9 cellular contexts compared by ENCODE assay signal in the genomic region with DNA sequence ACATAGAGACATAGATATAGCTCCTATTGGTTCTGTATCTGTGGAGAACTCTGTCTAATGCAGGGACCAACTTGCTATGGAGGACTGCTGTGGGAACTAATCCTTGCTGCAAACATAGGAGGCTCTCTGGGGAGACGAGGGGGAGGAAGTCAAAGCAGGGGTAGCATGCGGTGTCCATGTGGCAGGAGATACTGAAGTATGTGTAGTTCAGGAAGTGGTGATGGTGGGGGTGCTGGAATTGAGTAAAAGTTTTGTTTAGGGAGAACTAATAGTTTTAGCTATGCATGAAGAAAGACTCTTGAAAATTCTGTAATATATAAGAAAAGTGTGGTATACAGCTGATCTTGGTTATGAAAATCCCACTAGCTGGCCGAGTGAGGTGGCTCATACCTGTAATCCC.
DNase-seq lines count a peak whose midpoint lies in the region; ATAC-seq and TF ChIP-seq lines count a peak whose summit lies in the region.
"Had no signal": no experiment of that assay in that cellular context is flagged by ENCODE, and none has a peak within 500 bp of the region (broad histone marks: within the 10 kb centered on the region; RNA-seq: fewer than 3 reads in every experiment).

No MANE protein-coding gene starts in this region.

- no peaks in the 10 kb centered on the region for H3K9me2 ChIP-seq in SK-N-SH

- peaks cover 78% of the 10 kb centered on the region for H3K4me1 Mint-ChIP-seq in activated B cell treated with CpG ODN at 0.5 μM for 24 hours
- peaks cover 40 to 88% (median 80%) of the 10 kb centered on the region in 4 donors for H3K4me1 Mint-ChIP-seq in naive thymus-derived CD8-positive, alpha-beta T cell

- no peak overlapping the region for H3K9ac ChIP-seq in SK-N-SH

- H3K27me3 ChIP-seq in SK-N-SH (ENCODE audit: insufficient read depth), result no peaks in the 10 kb centered on the region
- H3K27me3 ChIP-seq: ascending aorta had no signal

- 83% methylated on average over 3 of the region's 3 CpGs for WGBS in SK-N-SH (ENCODE audit: low lambda C conversion rate)

- TF ChIP-seq RAD21 in SK-N-SH (IDR thresholded peaks at IDR 0.05; ENCODE audit: low read length), result no peak

- H3K9me3 ChIP-seq in SK-N-SH, result no peaks in the 10 kb centered on the region
- H3K9me3 ChIP-seq: ascending aorta had no signal

- H3K79me2 ChIP-seq in SK-N-SH (ENCODE audit: insufficient read depth), result no peaks in the 10 kb centered on the region

- TF ChIP-seq CTCF in activated B cell treated with CpG ODN at 0.5 μM for 24 hours (IDR thresholded peaks at IDR 0.05), result no peak
- TF ChIP-seq CTCF in SK-N-SH (IDR thresholded peaks at IDR 0.05), result no peak

- no peak for DNase-seq in activated B cell treated with CpG ODN at 0.5 μM for 24 hours
- DNase-seq in naive thymus-derived CD8-positive, alpha-beta T cell, result peak in 2 of 10 donors; percentile 28 to 43
- no peak for DNase-seq in SW 1271 (lab: John Stamatoyannopoulos, UW)
- no peak for DNase-seq in iPS-NIHi7 (ENCODE audit: extremely low spot score)
- no peak for DNase-seq in effector CD4-positive, alpha-beta T cell
- no peak for DNase-seq in SK-N-SH

- intact Hi-C loops in activated B cell treated with CpG ODN at 0.5 μM for 24 hours (cut with micrococcal nuclease), result no loop called here

- peaks cover 4% of the 10 kb centered on the region for H3F3A ChIP-seq in SK-N-SH (replicated peaks; ENCODE audit: insufficient read depth)

- CTCF ChIA-PET in activated B cell treated with CpG ODN at 0.5 μM for 24 hours (lab: Charles Lee), result interaction anchor here (1.2 to 1.3 kb wide), 2 partner anchors 42 to 63 kb away, joined by 3 to 4 read pairs; no protein-coding TSS in a partner anchor
- CTCF ChIA-PET in SK-N-SH (lab: Yijun Ruan, JAX), result interaction anchor here (0.8 kb wide), 2 partner anchors 13 to 57 kb away, joined by 3 read pairs; no protein-coding TSS in a partner anchor

- H3K4me2 ChIP-seq in SK-N-SH, result no peak overlapping the region

- peaks cover 39% of the 10 kb centered on the region for H3K36me3 Mint-ChIP-seq in activated B cell treated with CpG ODN at 0.5 μM for 24 hours (ENCODE audit: low read depth)
- H3K36me3 Mint-ChIP-seq in naive thymus-derived CD8-positive, alpha-beta T cell, result peaks cover 0 to 24% (median 0%) of the 10 kb centered on the region in 3 donors

- TF ChIP-seq EP300 in SK-N-SH (IDR thresholded peaks at IDR 0.05; ENCODE audit: borderline replicate concordance in 1 of 2, low read depth in 1 of 2, low read length in 1 of 2), result no peak

- no peak overlapping the region for H2AFZ ChIP-seq in SK-N-SH (ENCODE audit: low read depth)

- H3K9me3 Mint-ChIP-seq in activated B cell treated with CpG ODN at 0.5 μM for 24 hours, result no peaks in the 10 kb centered on the region
- peaks cover 0 to 6% (median 0%) of the 10 kb centered on the region in 9 donors for H3K9me3 Mint-ChIP-seq in naive thymus-derived CD8-positive, alpha-beta T cell

- H3K36me3 ChIP-seq in SK-N-SH (replicated peaks in 1 of 2; ENCODE audit: control insufficient read depth in 1 of 2, insufficient read depth in 2 of 2, low read length in 1 of 2), result no peaks in the 10 kb centered on the region
- H3K36me3 ChIP-seq: ascending aorta had no signal

- H3K27ac ChIP-seq in SK-N-SH (ENCODE audit: low read depth in 2 of 2, low read length in 1 of 2), result peak overlapping the region in 1 of 2 experiments; percentile 94; a peak in 2 of 4 replicates
- H3K27ac ChIP-seq: ascending aorta had no signal

- H3K4me3 ChIP-seq in SK-N-SH (ENCODE audit: low read depth in 2 of 2, low read length in 1 of 2), result no peak overlapping the region; a peak in 1 of 4 replicates
- H3K4me3 ChIP-seq: ascending aorta had no signal

- H3K27ac Mint-ChIP-seq in activated B cell treated with CpG ODN at 0.5 μM for 24 hours, result peak overlapping the region; percentile 79
- peak overlapping the region; percentile 49 to 100 (median 92) for H3K27ac Mint-ChIP-seq in naive thymus-derived CD8-positive, alpha-beta T cell

- peak overlapping the region; percentile 42 for H3K4me3 Mint-ChIP-seq in activated B cell treated with CpG ODN at 0.5 μM for 24 hours
- peak overlapping the region; percentile 4 to 81 (median 66) for H3K4me3 Mint-ChIP-seq in naive thymus-derived CD8-positive, alpha-beta T cell

- POLR2A ChIA-PET in activated B cell treated with CpG ODN at 0.5 μM for 24 hours (lab: Charles Lee), result interaction anchor here (0.6 to 3.4 kb wide), 7 partner anchors 8 to 1688 kb away, joined by 3 to 10 read pairs (median 3); a partner anchor contains a TSS
- POLR2A ChIA-PET in naive thymus-derived CD8-positive, alpha-beta T cell (lab: Charles Lee), result interaction anchor here (0.5 to 4.3 kb wide), 13 partner anchors 8 to 1009 kb away, joined by 3 to 35 read pairs (median 5); no protein-coding TSS in a partner anchor
- POLR2A ChIA-PET in SK-N-SH (lab: Yijun Ruan, JAX), result no interaction called here

- ATAC-seq in GM18502 (IDR thresholded peaks at IDR 0.05; ENCODE audit: poor library complexity, unreplicated experiment) (peak; percentile 56), HG02885 (IDR thresholded peaks at IDR 0.05; ENCODE audit: poor library complexity, unreplicated experiment) (peak; percentile 55), activated B cell treated with CpG ODN at 0.5 μM for 24 hours (ENCODE audit: low read depth) (peak; percentile 53)
- ATAC-seq in naive thymus-derived CD8-positive, alpha-beta T cell, result peak; percentile 61 to 86

- peaks cover 7 to 35% of the 10 kb centered on the region in 2 experiments; a peak in 2 of 4 replicates for H3K4me1 ChIP-seq in SK-N-SH (ENCODE audit: control insufficient read depth in 1 of 2, insufficient read depth in 2 of 2, low read depth in 1 of 2, low read length in 1 of 2)

- H4K20me1 ChIP-seq in SK-N-SH (ENCODE audit: insufficient read depth), result no peaks in the 10 kb centered on the region

- H3K27me3 Mint-ChIP-seq in activated B cell treated with CpG ODN at 0.5 μM for 24 hours, result no peaks in the 10 kb centered on the region
- no peaks in the 10 kb centered on the region for H3K27me3 Mint-ChIP-seq in naive thymus-derived CD8-positive, alpha-beta T cell

TF ChIP-seq in SK-N-SH, 30 proteins besides CTCF, POLR2A, EP300 and RAD21:
- TF ChIP-seq, protein P1, sequence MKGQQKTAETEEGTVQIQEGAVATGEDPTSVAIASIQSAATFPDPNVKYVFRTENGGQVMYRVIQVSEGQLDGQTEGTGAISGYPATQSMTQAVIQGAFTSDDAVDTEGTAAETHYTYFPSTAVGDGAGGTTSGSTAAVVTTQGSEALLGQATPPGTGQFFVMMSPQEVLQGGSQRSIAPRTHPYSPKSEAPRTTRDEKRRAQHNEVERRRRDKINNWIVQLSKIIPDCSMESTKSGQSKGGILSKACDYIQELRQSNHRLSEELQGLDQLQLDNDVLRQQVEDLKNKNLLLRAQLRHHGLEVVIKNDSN (IDR thresholded peaks at IDR 0.05; ENCODE audit: borderline replicate concordance, low read depth), result no peak
- TF ChIP-seq EZH2phosphoT487 (IDR thresholded peaks at IDR 0.05; ENCODE audit: borderline replicate concordance, low read depth) (no peak), FOXJ3 (CRISPR knock-in tag; IDR thresholded peaks at IDR 0.05) (no peak), NFIC (IDR thresholded peaks at IDR 0.05; ENCODE audit: borderline replicate concordance) (no peak), TEAD4 (IDR thresholded peaks at IDR 0.05; ENCODE audit: borderline replicate concordance, insufficient read depth) (no peak), YY1 (IDR thresholded peaks at IDR 0.05; ENCODE audit: low read depth) (no peak), SMC3 (IDR thresholded peaks at IDR 0.05; ENCODE audit: low read depth, low read length) (no peak), FOSL2 (IDR thresholded peaks at IDR 0.05; ENCODE audit: borderline replicate concordance, low read depth) (no peak), RFX5 (IDR thresholded peaks at IDR 0.05; ENCODE audit: low read length) (no peak), JUND (IDR thresholded peaks at IDR 0.05) (no peak), RXRA (IDR thresholded peaks at IDR 0.05; ENCODE audit: borderline replicate concordance, low read depth) (no peak), GABPA (IDR thresholded peaks at IDR 0.05; ENCODE audit: low read depth) (no peak), TAF1 (IDR thresholded peaks at IDR 0.05; ENCODE audit: borderline replicate concordance, low read depth, low read length) (no peak), RCOR1 (IDR thresholded peaks at IDR 0.05; ENCODE audit: low read length) (no peak), TCF12 (IDR thresholded peaks at IDR 0.05) (no peak)
- TF ChIP-seq, protein P2, sequence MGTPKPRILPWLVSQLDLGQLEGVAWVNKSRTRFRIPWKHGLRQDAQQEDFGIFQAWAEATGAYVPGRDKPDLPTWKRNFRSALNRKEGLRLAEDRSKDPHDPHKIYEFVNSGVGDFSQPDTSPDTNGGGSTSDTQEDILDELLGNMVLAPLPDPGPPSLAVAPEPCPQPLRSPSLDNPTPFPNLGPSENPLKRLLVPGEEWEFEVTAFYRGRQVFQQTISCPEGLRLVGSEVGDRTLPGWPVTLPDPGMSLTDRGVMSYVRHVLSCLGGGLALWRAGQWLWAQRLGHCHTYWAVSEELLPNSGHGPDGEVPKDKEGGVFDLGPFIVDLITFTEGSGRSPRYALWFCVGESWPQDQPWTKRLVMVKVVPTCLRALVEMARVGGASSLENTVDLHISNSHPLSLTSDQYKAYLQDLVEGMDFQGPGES (IDR thresholded peaks at IDR 0.05; ENCODE audit: low read depth, low read length), result no peak
- TF ChIP-seq, protein P3, sequence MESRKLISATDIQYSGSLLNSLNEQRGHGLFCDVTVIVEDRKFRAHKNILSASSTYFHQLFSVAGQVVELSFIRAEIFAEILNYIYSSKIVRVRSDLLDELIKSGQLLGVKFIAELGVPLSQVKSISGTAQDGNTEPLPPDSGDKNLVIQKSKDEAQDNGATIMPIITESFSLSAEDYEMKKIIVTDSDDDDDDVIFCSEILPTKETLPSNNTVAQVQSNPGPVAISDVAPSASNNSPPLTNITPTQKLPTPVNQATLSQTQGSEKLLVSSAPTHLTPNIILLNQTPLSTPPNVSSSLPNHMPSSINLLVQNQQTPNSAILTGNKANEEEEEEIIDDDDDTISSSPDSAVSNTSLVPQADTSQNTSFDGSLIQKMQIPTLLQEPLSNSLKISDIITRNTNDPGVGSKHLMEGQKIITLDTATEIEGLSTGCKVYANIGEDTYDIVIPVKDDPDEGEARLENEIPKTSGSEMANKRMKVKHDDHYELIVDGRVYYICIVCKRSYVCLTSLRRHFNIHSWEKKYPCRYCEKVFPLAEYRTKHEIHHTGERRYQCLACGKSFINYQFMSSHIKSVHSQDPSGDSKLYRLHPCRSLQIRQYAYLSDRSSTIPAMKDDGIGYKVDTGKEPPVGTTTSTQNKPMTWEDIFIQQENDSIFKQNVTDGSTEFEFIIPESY (IDR thresholded peaks at IDR 0.05; ENCODE audit: borderline replicate concordance, low read depth), result no peak
